ENCODE assay signal across 18 cellular contexts in genomic region chr2:144712277-144712944, GRCh38.
DNase-seq lines count a peak whose midpoint lies in the region; ATAC-seq and TF ChIP-seq lines count a peak whose summit lies in the region.
"Had no signal": no experiment of that assay in that cellular context is flagged by ENCODE, and none has a peak within 500 bp of the region (broad histone marks: within the 10 kb centered on the region; RNA-seq: fewer than 3 reads in every experiment).

No MANE protein-coding gene starts in this region.

- no peaks in the 10 kb centered on the region for H3K27me3 Mint-ChIP-seq in nephron (ENCODE audit: low read depth)
- H3K27me3 Mint-ChIP-seq: B cell, naive B cell had no signal

- peaks cover 29% of the 10 kb centered on the region for H3K4me1 ChIP-seq in HUES48 (ENCODE audit: control insufficient read depth, insufficient read depth, low read length)
- H3K4me1 ChIP-seq: stomach had no signal

- H3K27ac Mint-ChIP-seq in nephron = peak overlapping the region; percentile 32 to 61 (median 33)
- H3K27ac Mint-ChIP-seq: B cell, naive B cell had no signal

- no peaks in the 10 kb centered on the region for H3K27me3 ChIP-seq in HUES48 (ENCODE audit: control insufficient read depth, insufficient read depth, low read length)
- H3K27me3 ChIP-seq: dorsolateral prefrontal cortex, stomach had no signal

- peak; percentile 65 for DNase-seq in AG10803 (ENCODE audit: low read depth)
- peak; percentile 44 for DNase-seq in choroid plexus epithelial cell (ENCODE audit: low read depth)
- DNase-seq in NCI-H1436 treated with DMSO at 0.1 percent for 48 hours (lab: John Stamatoyannopoulos, UW) = no peak
- DNase-seq in epidermal melanocyte (ENCODE audit: insufficient read length, low spot score) = no peak
- DNase-seq in effector CD4-positive, alpha-beta T cell = no peak
- DNase-seq: anterior cingulate cortex; dorsolateral prefrontal cortex; left ventricle myocardium superior; naive B cell; NCI-H187 treated with DMSO at 0.1 percent for 48 hours; PC-9; psoas muscle; stimulated activated CD4-positive, alpha-beta T cell treated with anti-CD3 and anti-CD28 coated beads, Interleukin-15, amount 100 ng/mL, for 24 hours; stomach had no signal

- no peak for TF ChIP-seq CTCF in AG10803 (conservative IDR thresholded peaks at IDR 0.05; ENCODE audit: low read length)
- TF ChIP-seq CTCF in choroid plexus epithelial cell (conservative IDR thresholded peaks at IDR 0.05; ENCODE audit: low read depth, low read length) = no peak
- TF ChIP-seq CTCF in nephron (IDR thresholded peaks at IDR 0.05; ENCODE audit: unreplicated experiment in 3 of 3) = no peak

- H3K4me3 Mint-ChIP-seq in nephron = no peak overlapping the region
- H3K4me3 Mint-ChIP-seq: B cell, naive B cell had no signal

- H3K9me3 ChIP-seq in HUES48 (ENCODE audit: control insufficient read depth, insufficient read depth, low read length) = no peaks in the 10 kb centered on the region
- H3K9me3 ChIP-seq: psoas muscle had no signal

- no peaks in the 10 kb centered on the region for H3K36me3 ChIP-seq in HUES48 (ENCODE audit: control insufficient read depth, insufficient read depth, low read length)
- H3K36me3 ChIP-seq: stomach had no signal

- peaks cover 23% of the 10 kb centered on the region for H3K4me1 Mint-ChIP-seq in nephron
- H3K4me1 Mint-ChIP-seq: B cell, naive B cell had no signal

- peaks cover 11% of the 10 kb centered on the region for H3K9me3 Mint-ChIP-seq in nephron

- ATAC-seq in GM19397 (IDR thresholded peaks at IDR 0.05; ENCODE audit: unreplicated experiment) = no peak
- ATAC-seq: left ventricle myocardium superior, psoas muscle had no signal

- H3K36me3 Mint-ChIP-seq in nephron (ENCODE audit: low read depth) = no peaks in the 10 kb centered on the region

- H3K9ac ChIP-seq in HUES48 (ENCODE audit: low read depth, low read length) = no peak overlapping the region

- peak overlapping the region; percentile 55 for H3K27ac ChIP-seq in HUES48 (ENCODE audit: low read depth, low read length)
- H3K27ac ChIP-seq: PC-9, psoas muscle, stomach had no signal

- H3K4me3 ChIP-seq in AG10803 (ENCODE audit: low read length) (no peak overlapping the region), HUES48 (ENCODE audit: low read depth, low read length) (no peak overlapping the region), choroid plexus epithelial cell (ENCODE audit: low read depth, low read length) (no peak overlapping the region)
- H3K4me3 ChIP-seq: dorsolateral prefrontal cortex, PC-9, psoas muscle, stomach had no signal

Comparison
In these comparisons a context has a peak if more than half of its experiments do, and no peak if none do; other contexts are left out.
1. DNase-seq: peak in AG10803 (single experiment) and choroid plexus epithelial cell (single experiment); none in NCI-H1436 treated with DMSO at 0.1 percent for 48 hours (single experiment), epidermal melanocyte (single experiment) and effector CD4-positive, alpha-beta T cell (single experiment).